Comparison of ENCODE assay signal across 8 cellular contexts in genomic region chr22:22770280-22770871, GRCh38.
A peak's percentile ranks its signal among the peaks of the same experiment; 100 is the strongest.
DNase-seq lines count a peak whose midpoint lies in the region; ATAC-seq, FAIRE-seq and TF ChIP-seq lines count a peak whose summit lies in the region.

No MANE protein-coding gene starts in this region.

- 14% methylated on average over 4 of the region's 4 CpGs for WGBS in GM12878 (ENCODE audit: insufficient coverage, insufficient replicate concordance, low lambda C conversion rate, missing lambda C conversion rate)

- H3K4me2 ChIP-seq in GM12878 (ENCODE audit: control insufficient read depth, insufficient read depth): no peak overlapping the region

- TF ChIP-seq RAD21 in GM12878 (IDR thresholded peaks at IDR 0.05; ENCODE audit: insufficient read depth, low read depth, low read length): no peak

- H3K4me3 Mint-ChIP-seq in CD8-positive, alpha-beta T cell: no peak overlapping the region

- H3K27me3 ChIP-seq in CD8-positive, alpha-beta T cell (ENCODE audit: insufficient read depth, low read length): no peaks in the 10 kb centered on the region
- H3K27me3 ChIP-seq in GM12878 (replicated peaks in 1 of 2; ENCODE audit: control insufficient read depth in 2 of 2, insufficient read depth in 2 of 2, low read length in 1 of 2): no peaks in the 10 kb centered on the region

- no peak overlapping the region for H3K27ac ChIP-seq in CD8-positive, alpha-beta T cell (ENCODE audit: low read depth, low read length)
- H3K27ac ChIP-seq in GM12878 (ENCODE audit: control insufficient read depth, insufficient read depth): no peak overlapping the region

- no peaks in the 10 kb centered on the region for H3K9me3 Mint-ChIP-seq in CD8-positive, alpha-beta T cell

- no peaks in the 10 kb centered on the region for H3K79me2 ChIP-seq in GM12878 (ENCODE audit: control insufficient read depth, insufficient read depth, low read length)

- H3K27ac Mint-ChIP-seq in CD8-positive, alpha-beta T cell: peak overlapping the region; percentile 73

- DNase-seq in CD8-positive, alpha-beta T cell: peak in 4 of 7 experiments; percentile 41 to 65 (median 53)
- DNase-seq in HCEC 1CT (peak; percentile 17), SW 1271 (lab: John Stamatoyannopoulos, UW) (peak; percentile 11 to 12), GM12878 (ENCODE audit: low read depth, low spot score) (no peak), left colon (peak; percentile 42 to 68), NK-92 (lab: John Stamatoyannopoulos, UW; ENCODE audit: unreplicated experiment) (no peak)
- DNase-seq in stimulated activated CD8-positive, alpha-beta memory T cell treated with anti-CD3 and anti-CD28 coated beads, Interleukin-7, amount 100 ng/mL, for 24 hours (ENCODE audit: low read depth): peak; percentile 21

- TF ChIP-seq POLR2A in GM12878 (IDR thresholded peaks at IDR 0.05; ENCODE audit: low read depth, low read length): no peak

- TF ChIP-seq EP300 in GM12878 (IDR thresholded peaks at IDR 0.05; ENCODE audit: borderline replicate concordance in 1 of 2, control insufficient read depth in 1 of 2, low read depth in 2 of 2, low read length in 2 of 2): no peak

- CTCF ChIA-PET in CD8-positive, alpha-beta T cell (lab: Charles Lee): interaction anchor here (0.9 to 10.5 kb wide), 35 partner anchors 8 to 351 kb away, joined by 3 to 167 read pairs (median 6); no protein-coding TSS in a partner anchor
- CTCF ChIA-PET in GM12878 (lab: Yijun Ruan, JAX): interaction anchor here (0.6 to 4.8 kb wide), 30 partner anchors 8 to 252 kb away, joined by 3 to 80 read pairs (median 6); no protein-coding TSS in a partner anchor

- H3K36me3 ChIP-seq in CD8-positive, alpha-beta T cell (ENCODE audit: insufficient read depth, low read length): no peaks in the 10 kb centered on the region
- no peaks in the 10 kb centered on the region for H3K36me3 ChIP-seq in GM12878 (ENCODE audit: control insufficient read depth in 2 of 2, insufficient read depth in 2 of 2, low read length in 1 of 2)

- no peak for FAIRE-seq in GM12878 (lab: Jason Lieb, UNC)

- RAD21 ChIA-PET in GM12878 (lab: Charles Lee; ENCODE audit: unreplicated experiment): interaction anchor here (1.0 to 2.6 kb wide), 7 partner anchors 16 to 189 kb away, joined by 3 to 18 read pairs (median 4); no protein-coding TSS in a partner anchor

- no peaks in the 10 kb centered on the region for H4K20me1 ChIP-seq in GM12878 (ENCODE audit: control insufficient read depth, insufficient read depth)

- no peak overlapping the region for H3K4me3 ChIP-seq in CD8-positive, alpha-beta T cell (ENCODE audit: low read depth, low read length)
- no peak overlapping the region for H3K4me3 ChIP-seq in GM12878

- in situ Hi-C loops in GM12878 (cut with MboI): no loop called here

- peak; percentile 74 for TF ChIP-seq CTCF in CD8-positive, alpha-beta T cell (IDR thresholded peaks at IDR 0.05)
- TF ChIP-seq CTCF in GM12878 (IDR thresholded peaks at IDR 0.05 in 2 of 3, conservative IDR thresholded peaks at IDR 0.05 in 1 of 3; ENCODE audit: control insufficient read depth in 2 of 3, extremely low read depth in 1 of 3, insufficient read depth in 1 of 3, low read depth in 3 of 3, low read length in 3 of 3): peak; percentile 29 to 61 (median 43); a peak in 4 of 6 replicates

- no peaks in the 10 kb centered on the region for H3K27me3 Mint-ChIP-seq in CD8-positive, alpha-beta T cell (ENCODE audit: low read depth)

- no peak overlapping the region for H2AFZ ChIP-seq in GM12878 (ENCODE audit: control insufficient read depth, low read depth, low read length)

- intact Hi-C loops in CD8-positive, alpha-beta T cell (cut with DNase I, micrococcal nuclease): loop anchor here (1.0 kb wide), 1 partner anchor 17 kb away; no protein-coding TSS in a partner anchor
- intact Hi-C loops in GM12878 (cut with micrococcal nuclease; ENCODE audit: unreplicated experiment) (loop anchor here (10.0 kb wide), 1 partner anchor 354 kb away; no protein-coding TSS in a partner anchor), left colon (cut with DNase I, micrococcal nuclease) (no loop called here)

- POLR2A ChIA-PET in CD8-positive, alpha-beta T cell (lab: Charles Lee): interaction anchor here (0.9 to 6.2 kb wide), 8 partner anchors 11 to 95 kb away, joined by 3 to 31 read pairs (median 4); no protein-coding TSS in a partner anchor
- POLR2A ChIA-PET in GM12878 (lab: Charles Lee): interaction anchor here (0.5 kb wide), 1 partner anchor 184 kb away, joined by 3 read pairs; no protein-coding TSS in a partner anchor

- H3K9me3 ChIP-seq in CD8-positive, alpha-beta T cell (ENCODE audit: low read length): no peaks in the 10 kb centered on the region
- H3K9me3 ChIP-seq in GM12878 (replicated peaks; ENCODE audit: control insufficient read depth, insufficient read depth, low read length): no peaks in the 10 kb centered on the region

- H3K4me1 Mint-ChIP-seq in CD8-positive, alpha-beta T cell (ENCODE audit: low read depth): peaks cover 56% of the 10 kb centered on the region

- SMC1A ChIA-PET in GM12878 (lab: Charles Lee; ENCODE audit: uncharacterized antibody, unreplicated experiment): interaction anchor here (0.6 to 2.1 kb wide), 7 partner anchors 17 to 723 kb away, joined by 3 to 14 read pairs (median 6); no protein-coding TSS in a partner anchor

- ATAC-seq in CD8-positive, alpha-beta T cell: peak; percentile 70
- ATAC-seq in GM12878: peak; percentile 58
- ATAC-seq in left colon: peak; percentile 95
- ATAC-seq in GM18502 (IDR thresholded peaks at IDR 0.05; ENCODE audit: poor library complexity, unreplicated experiment): no peak

- no peak overlapping the region for H3K9ac ChIP-seq in GM12878 (ENCODE audit: control insufficient read depth, insufficient read depth, low read length)

- BruUV-seq in GM12878 (replicated peaks; lab: Mats Ljungman, UMichigan): no TSS peak

- no peaks in the 10 kb centered on the region for H3K4me1 ChIP-seq in CD8-positive, alpha-beta T cell (ENCODE audit: insufficient read depth, low read length)
- no peaks in the 10 kb centered on the region for H3K4me1 ChIP-seq in GM12878 (ENCODE audit: control insufficient read depth, insufficient read depth, low read length)

- H3K36me3 Mint-ChIP-seq in CD8-positive, alpha-beta T cell: peaks cover under 1% of the 10 kb centered on the region

TF ChIP-seq in GM12878, 131 proteins besides CTCF, POLR2A, EP300 and RAD21 (continues in another document):
- TF ChIP-seq ZZZ3 (IDR thresholded peaks at IDR 0.05; ENCODE audit: control insufficient read depth, insufficient read length, low read depth): no peak
- TF ChIP-seq, protein P1, sequence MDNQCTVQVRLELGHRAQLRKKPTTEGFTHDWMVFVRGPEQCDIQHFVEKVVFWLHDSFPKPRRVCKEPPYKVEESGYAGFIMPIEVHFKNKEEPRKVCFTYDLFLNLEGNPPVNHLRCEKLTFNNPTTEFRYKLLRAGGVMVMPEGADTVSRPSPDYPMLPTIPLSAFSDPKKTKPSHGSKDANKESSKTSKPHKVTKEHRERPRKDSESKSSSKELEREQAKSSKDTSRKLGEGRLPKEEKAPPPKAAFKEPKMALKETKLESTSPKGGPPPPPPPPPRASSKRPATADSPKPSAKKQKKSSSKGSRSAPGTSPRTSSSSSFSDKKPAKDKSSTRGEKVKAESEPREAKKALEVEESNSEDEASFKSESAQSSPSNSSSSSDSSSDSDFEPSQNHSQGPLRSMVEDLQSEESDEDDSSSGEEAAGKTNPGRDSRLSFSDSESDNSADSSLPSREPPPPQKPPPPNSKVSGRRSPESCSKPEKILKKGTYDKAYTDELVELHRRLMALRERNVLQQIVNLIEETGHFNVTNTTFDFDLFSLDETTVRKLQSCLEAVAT (IDR thresholded peaks at IDR 0.05): no peak
- no peak for TF ChIP-seq SUZ12 (IDR thresholded peaks at IDR 0.05; ENCODE audit: unreplicated experiment)
- TF ChIP-seq, protein P2, sequence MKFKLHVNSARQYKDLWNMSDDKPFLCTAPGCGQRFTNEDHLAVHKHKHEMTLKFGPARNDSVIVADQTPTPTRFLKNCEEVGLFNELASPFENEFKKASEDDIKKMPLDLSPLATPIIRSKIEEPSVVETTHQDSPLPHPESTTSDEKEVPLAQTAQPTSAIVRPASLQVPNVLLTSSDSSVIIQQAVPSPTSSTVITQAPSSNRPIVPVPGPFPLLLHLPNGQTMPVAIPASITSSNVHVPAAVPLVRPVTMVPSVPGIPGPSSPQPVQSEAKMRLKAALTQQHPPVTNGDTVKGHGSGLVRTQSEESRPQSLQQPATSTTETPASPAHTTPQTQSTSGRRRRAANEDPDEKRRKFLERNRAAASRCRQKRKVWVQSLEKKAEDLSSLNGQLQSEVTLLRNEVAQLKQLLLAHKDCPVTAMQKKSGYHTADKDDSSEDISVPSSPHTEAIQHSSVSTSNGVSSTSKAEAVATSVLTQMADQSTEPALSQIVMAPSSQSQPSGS (IDR thresholded peaks at IDR 0.05; ENCODE audit: low read length): no peak
- no peak for TF ChIP-seq YY1 (IDR thresholded peaks at IDR 0.05; ENCODE audit: low read depth, low read length)
- TF ChIP-seq, protein P3, sequence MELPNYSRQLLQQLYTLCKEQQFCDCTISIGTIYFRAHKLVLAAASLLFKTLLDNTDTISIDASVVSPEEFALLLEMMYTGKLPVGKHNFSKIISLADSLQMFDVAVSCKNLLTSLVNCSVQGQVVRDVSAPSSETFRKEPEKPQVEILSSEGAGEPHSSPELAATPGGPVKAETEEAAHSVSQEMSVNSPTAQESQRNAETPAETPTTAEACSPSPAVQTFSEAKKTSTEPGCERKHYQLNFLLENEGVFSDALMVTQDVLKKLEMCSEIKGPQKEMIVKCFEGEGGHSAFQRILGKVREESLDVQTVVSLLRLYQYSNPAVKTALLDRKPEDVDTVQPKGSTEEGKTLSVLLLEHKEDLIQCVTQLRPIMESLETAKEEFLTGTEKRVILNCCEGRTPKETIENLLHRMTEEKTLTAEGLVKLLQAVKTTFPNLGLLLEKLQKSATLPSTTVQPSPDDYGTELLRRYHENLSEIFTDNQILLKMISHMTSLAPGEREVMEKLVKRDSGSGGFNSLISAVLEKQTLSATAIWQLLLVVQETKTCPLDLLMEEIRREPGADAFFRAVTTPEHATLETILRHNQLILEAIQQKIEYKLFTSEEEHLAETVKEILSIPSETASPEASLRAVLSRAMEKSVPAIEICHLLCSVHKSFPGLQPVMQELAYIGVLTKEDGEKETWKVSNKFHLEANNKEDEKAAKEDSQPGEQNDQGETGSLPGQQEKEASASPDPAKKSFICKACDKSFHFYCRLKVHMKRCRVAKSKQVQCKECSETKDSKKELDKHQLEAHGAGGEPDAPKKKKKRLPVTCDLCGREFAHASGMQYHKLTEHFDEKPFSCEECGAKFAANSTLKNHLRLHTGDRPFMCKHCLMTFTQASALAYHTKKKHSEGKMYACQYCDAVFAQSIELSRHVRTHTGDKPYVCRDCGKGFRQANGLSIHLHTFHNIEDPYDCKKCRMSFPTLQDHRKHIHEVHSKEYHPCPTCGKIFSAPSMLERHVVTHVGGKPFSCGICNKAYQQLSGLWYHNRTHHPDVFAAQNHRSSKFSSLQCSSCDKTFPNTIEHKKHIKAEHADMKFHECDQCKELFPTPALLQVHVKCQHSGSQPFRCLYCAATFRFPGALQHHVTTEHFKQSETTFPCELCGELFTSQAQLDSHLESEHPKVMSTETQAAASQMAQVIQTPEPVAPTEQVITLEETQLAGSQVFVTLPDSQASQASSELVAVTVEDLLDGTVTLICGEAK (IDR thresholded peaks at IDR 0.05; ENCODE audit: borderline replicate concordance): no peak
- no peak for TF ChIP-seq ZBED1 (IDR thresholded peaks at IDR 0.05; ENCODE audit: borderline replicate concordance)
- TF ChIP-seq SMAD5 (IDR thresholded peaks at IDR 0.05; ENCODE audit: low read depth): no peak

Comparison
In these comparisons a context has a peak if more than half of its experiments do, and no peak if none do; other contexts are left out.
1. DNase-seq: peak in CD8-positive, alpha-beta T cell (4 of 7), HCEC 1CT (single experiment), SW 1271 (2 of 2), left colon (2 of 2) and stimulated activated CD8-positive, alpha-beta memory T cell treated with anti-CD3 and anti-CD28 coated beads, Interleukin-7, amount 100 ng/mL, for 24 hours (single experiment); none in GM12878 (single experiment) and NK-92 (single experiment).
2. intact Hi-C loops: an anchor here in CD8-positive, alpha-beta T cell (1.0 kb wide) and GM12878 (10.0 kb wide); none called in left colon.